Comparison of ENCODE assay signal across 30 cellular contexts in genomic region chr12:112684742-112685141, GRCh38.
A peak's percentile ranks its signal among the peaks of the same experiment; 100 is the strongest.
DNase-seq lines count a peak whose midpoint lies in the region; ATAC-seq, FAIRE-seq and TF ChIP-seq lines count a peak whose summit lies in the region.
"Had no signal": no experiment of that assay in that cellular context is flagged by ENCODE, and none has a peak within 500 bp of the region (broad histone marks: within the 10 kb centered on the region; RNA-seq: fewer than 3 reads in every experiment).

No MANE protein-coding gene starts in this region.

- TF ChIP-seq POLR2A in HepG2 (IDR thresholded peaks at IDR 0.05; ENCODE audit: insufficient read depth in 1 of 2, low read depth in 2 of 2, low read length in 2 of 2) (no peak), right lobe of liver (IDR thresholded peaks at IDR 0.05) (no peak), HCT116 (IDR thresholded peaks at IDR 0.05; ENCODE audit: borderline replicate concordance, extremely low read depth, insufficient read depth, insufficient read length) (no peak)

- H3K4me1 Mint-ChIP-seq in progenitor cell of endocrine pancreas (ENCODE audit: low read depth), result no peaks in the 10 kb centered on the region
- H3K4me1 Mint-ChIP-seq: naive thymus-derived CD8-positive, alpha-beta T cell; T-helper 17 cell had no signal

- ATAC-seq in HepG2 (no peak), right lobe of liver (no peak), HCT116 (peak; percentile 69), Panc1 (no peak), foreskin keratinocyte (no peak)
- ATAC-seq: activated CD8-positive, alpha-beta T cell treated with anti-CD3 and anti-CD28 coated beads for 36 hours; activated naive CD4-positive, alpha-beta T cell treated with anti-CD3 and anti-CD28 coated beads, Interleukin-2, amount 50 U/mL, for 72 hours; gastrocnemius medialis; lower lobe of right lung; naive thymus-derived CD8-positive, alpha-beta T cell; psoas muscle; T-helper 17 cell had no signal

- H3K27me3 ChIP-seq in HepG2 (ENCODE audit: control insufficient read depth in 1 of 2, insufficient read depth in 2 of 2, low read length in 2 of 2) (peaks cover 1 to 38% of the 10 kb centered on the region in 2 experiments; a peak in 3 of 5 replicates), right lobe of liver (no peaks in the 10 kb centered on the region), HCT116 (ENCODE audit: insufficient read depth, low read length) (peaks cover 90% of the 10 kb centered on the region), Panc1 (ENCODE audit: control insufficient read depth, insufficient read depth, low read length) (peaks cover 11% of the 10 kb centered on the region; the same call in 1 of the 2 replicates), foreskin keratinocyte (peaks cover 7% of the 10 kb centered on the region)
- H3K27me3 ChIP-seq: gastrocnemius medialis, sigmoid colon, tibial artery had no signal

- H3K27me3 Mint-ChIP-seq in progenitor cell of endocrine pancreas, result peaks cover 50% of the 10 kb centered on the region

- BruUV-seq in HepG2 (replicated peaks; lab: Mats Ljungman, UMichigan), result no TSS peak
- BruUV-seq in HCT116 (replicated peaks; lab: Mats Ljungman, UMichigan), result no TSS peak
- BruUV-seq in Panc1 (replicated peaks; lab: Mats Ljungman, UMichigan), result no TSS peak

- TF ChIP-seq RAD21 in HepG2 (CRISPR knock-in tag; IDR thresholded peaks at IDR 0.05) (no peak), HCT116 (IDR thresholded peaks at IDR 0.05; ENCODE audit: low read depth) (0 out of 2 replicates have a peak, but pooled peaks have one; percentile 6)

- no peaks in the 10 kb centered on the region for H3K9me2 ChIP-seq in HCT116 (ENCODE audit: insufficient read depth)

- no peak for TF ChIP-seq EP300 in HepG2 (IDR thresholded peaks at IDR 0.05; ENCODE audit: low read depth in 2 of 2, low read length in 2 of 2)
- no peak for TF ChIP-seq EP300 in HepG2 (CRISPR knock-in tag; IDR thresholded peaks at IDR 0.05; ENCODE audit: borderline replicate concordance)

- no peaks in the 10 kb centered on the region for H3K36me3 Mint-ChIP-seq in progenitor cell of endocrine pancreas (ENCODE audit: insufficient read depth)
- H3K36me3 Mint-ChIP-seq: activated naive CD4-positive, alpha-beta T cell treated with anti-CD3 and anti-CD28 coated beads, Interleukin-2, amount 50 U/mL, for 72 hours; naive thymus-derived CD8-positive, alpha-beta T cell had no signal

- intact Hi-C loops in HepG2 (cut with micrococcal nuclease; ENCODE audit: unreplicated experiment), result no loop called here
- intact Hi-C loops in right lobe of liver (cut with DNase I), result no loop called here
- intact Hi-C loops in HCT116 (cut with micrococcal nuclease), result no loop called here
- intact Hi-C loops in Panc1 (cut with micrococcal nuclease; ENCODE audit: unreplicated experiment), result no loop called here

- WGBS in HepG2 (ENCODE audit: low lambda C conversion rate), result 4% methylated on average over 2 of the region's 2 CpGs
- 52% methylated on average over 2 of the region's 2 CpGs for WGBS in right lobe of liver (ENCODE audit: insufficient coverage, low coverage, low lambda C conversion rate, missing lambda C conversion rate)

- CTCF ChIA-PET in HepG2 (lab: Yijun Ruan, JAX; ENCODE audit: low intra/inter-chr PET ratio, low total read pairs), result no interaction called here
- CTCF ChIA-PET in HCT116 (lab: Charles Lee), result no interaction called here
- CTCF ChIA-PET in Panc1 (lab: Charles Lee), result no interaction called here

- POLR2A ChIA-PET in HepG2 (lab: Yijun Ruan, JAX), result no interaction called here
- POLR2A ChIA-PET in HCT116 (lab: Charles Lee), result no interaction called here
- POLR2A ChIA-PET in Panc1 (lab: Charles Lee), result no interaction called here

- no peak overlapping the region for H3K27ac Mint-ChIP-seq in progenitor cell of endocrine pancreas
- H3K27ac Mint-ChIP-seq: activated CD8-positive, alpha-beta T cell treated with anti-CD3 and anti-CD28 coated beads for 36 hours; activated naive CD4-positive, alpha-beta T cell treated with anti-CD3 and anti-CD28 coated beads, Interleukin-2, amount 50 U/mL, for 72 hours; CD4-positive, alpha-beta T cell; T-helper 17 cell had no signal

- H3K79me2 ChIP-seq in HepG2 (ENCODE audit: insufficient read depth, low read length) (no peaks in the 10 kb centered on the region), HCT116 (ENCODE audit: insufficient read depth, low read length) (no peaks in the 10 kb centered on the region)

- H3K9me3 ChIP-seq in HepG2 (ENCODE audit: low read length), result no peaks in the 10 kb centered on the region
- no peaks in the 10 kb centered on the region for H3K9me3 ChIP-seq in right lobe of liver
- no peaks in the 10 kb centered on the region for H3K9me3 ChIP-seq in HCT116 (ENCODE audit: control insufficient read depth in 1 of 2, insufficient read depth in 1 of 2, low read depth in 1 of 2, low read length in 2 of 2)
- no peaks in the 10 kb centered on the region for H3K9me3 ChIP-seq in Panc1 (ENCODE audit: control insufficient read depth, insufficient read depth, low read depth, low read length)
- H3K9me3 ChIP-seq: gastrocnemius medialis, lower lobe of right lung, psoas muscle, sigmoid colon, tibial artery had no signal

- H2AFZ ChIP-seq in HepG2 (ENCODE audit: low read length), result no peak overlapping the region
- no peak overlapping the region for H2AFZ ChIP-seq in HCT116 (ENCODE audit: low read depth, low read length, poor library complexity, severe bottlenecking)
- H2AFZ ChIP-seq: PC-9 had no signal

- H3K36me3 ChIP-seq in HepG2 (replicated peaks in 1 of 2; ENCODE audit: control insufficient read depth in 1 of 2, insufficient read depth in 2 of 2, low read length in 2 of 2) (no peaks in the 10 kb centered on the region), right lobe of liver (no peaks in the 10 kb centered on the region), HCT116 (ENCODE audit: control insufficient read depth in 1 of 2, insufficient read depth in 2 of 2, low read length in 2 of 2) (no peaks in the 10 kb centered on the region), Panc1 (ENCODE audit: control insufficient read depth, insufficient read depth, low read length) (no peaks in the 10 kb centered on the region)
- H3K36me3 ChIP-seq: gastrocnemius medialis, lower lobe of right lung, sigmoid colon, tibial artery had no signal

- FAIRE-seq in HepG2 (lab: Jason Lieb, UNC), result no peak
- FAIRE-seq: D721Med had no signal

- TF ChIP-seq CTCF in HepG2 (CRISPR knock-in tag; IDR thresholded peaks at IDR 0.05) (peak; percentile 22; the same call in 1 of the 2 replicates), right lobe of liver (IDR thresholded peaks at IDR 0.05) (no peak), HCT116 (IDR thresholded peaks at IDR 0.05 in 2 of 3, conservative IDR thresholded peaks at IDR 0.05 in 1 of 3; ENCODE audit: borderline replicate concordance in 1 of 3, insufficient read depth in 1 of 3, low read depth in 2 of 3, low read length in 2 of 3) (peak; percentile 6 to 27 (median 24); a peak in 3 of 6 replicates), Panc1 (IDR thresholded peaks at IDR 0.05) (peak; percentile 33; the same call in 1 of the 2 replicates), foreskin keratinocyte (conservative IDR thresholded peaks at IDR 0.05) (no peak), progenitor cell of endocrine pancreas (IDR thresholded peaks at IDR 0.05; ENCODE audit: unreplicated experiment) (no peak)

- in situ Hi-C loops in HepG2 (cut with HindIII; ENCODE audit: extremely low pct_ligation_motif_present, low pct_unique_long_range_greater_than_20kb), result no loop called here
- in situ Hi-C loops in Panc1 (cut with HindIII; ENCODE audit: low pct_unique_long_range_greater_than_20kb, low sequenced_read_pairs), result no loop called here
- in situ Hi-C loops in KBM-7 (cut with MboI; ENCODE audit: low pct_unique_long_range_greater_than_20kb, low sequenced_read_pairs), result no loop called here

- H3K9ac ChIP-seq in HepG2 (ENCODE audit: insufficient read depth, low read depth, low read length) (no peak overlapping the region), HCT116 (ENCODE audit: low read length) (no peak overlapping the region)

- H3K27ac ChIP-seq in HepG2 (ENCODE audit: extremely low read length, insufficient read depth, low read length), result no peak overlapping the region
- H3K27ac ChIP-seq in right lobe of liver, result no peak overlapping the region
- no peak overlapping the region for H3K27ac ChIP-seq in HCT116 (ENCODE audit: low read depth, low read length)
- no peak overlapping the region for H3K27ac ChIP-seq in Panc1 (ENCODE audit: low read length)
- H3K27ac ChIP-seq in foreskin keratinocyte, result no peak overlapping the region
- H3K27ac ChIP-seq: gastrocnemius medialis, lower lobe of right lung, PC-9, psoas muscle, sigmoid colon, tibial artery had no signal

- no peaks in the 10 kb centered on the region for H3K9me3 Mint-ChIP-seq in progenitor cell of endocrine pancreas (ENCODE audit: low read depth)
- H3K9me3 Mint-ChIP-seq: activated CD8-positive, alpha-beta T cell treated with anti-CD3 and anti-CD28 coated beads for 36 hours; activated naive CD4-positive, alpha-beta T cell treated with anti-CD3 and anti-CD28 coated beads, Interleukin-2, amount 50 U/mL, for 72 hours; CD4-positive, alpha-beta T cell had no signal

- H3K4me3 ChIP-seq in HepG2 (replicated peaks in 1 of 3; ENCODE audit: insufficient read depth in 1 of 3, low read depth in 2 of 3, low read length in 3 of 3) (no peak overlapping the region), right lobe of liver (no peak overlapping the region), HCT116 (replicated peaks in 1 of 2; ENCODE audit: low read depth in 1 of 2, low read length in 2 of 2) (no peak overlapping the region), Panc1 (ENCODE audit: low read depth in 2 of 2, low read length in 2 of 2) (no peak overlapping the region)
- H3K4me3 ChIP-seq: dorsolateral prefrontal cortex, gastrocnemius medialis, lower lobe of right lung, PC-9, psoas muscle, sigmoid colon, tibial artery had no signal

- H3K4me3 Mint-ChIP-seq in progenitor cell of endocrine pancreas (ENCODE audit: low read depth), result no peak overlapping the region
- H3K4me3 Mint-ChIP-seq: activated CD8-positive, alpha-beta T cell treated with anti-CD3 and anti-CD28 coated beads for 36 hours; CD4-positive, alpha-beta T cell; naive thymus-derived CD8-positive, alpha-beta T cell; T-helper 17 cell had no signal

- RAD21 ChIA-PET in HCT116 (lab: Charles Lee; ENCODE audit: low non-redundant PET in 1 of 2, low total read pairs in 2 of 2, uncharacterized antibody in 2 of 2, unreplicated experiment in 2 of 2), result no interaction called here

- DNase-seq in HepG2 (ENCODE audit: low spot score), result peak; percentile 7
- no peak for DNase-seq in right lobe of liver
- DNase-seq in HCT116 (ENCODE audit: low read depth, low spot score), result no peak
- no peak for DNase-seq in Panc1 (ENCODE audit: low read depth, low spot score)
- DNase-seq in islet precursor cell, result no peak
- no peak for DNase-seq in foreskin keratinocyte
- DNase-seq in progenitor cell of endocrine pancreas (ENCODE audit: low spot score, unreplicated experiment), result no peak
- no peak for DNase-seq in KBM-7
- DNase-seq: activated CD4-positive, alpha-beta T cell treated with anti-CD3 and anti-CD28 coated beads for 1 hour; activated CD8-positive, alpha-beta memory T cell treated with anti-CD3 and anti-CD28 coated beads, Interleukin-2, amount 50 U/mL, for 48 hours; activated CD8-positive, alpha-beta T cell treated with anti-CD3 and anti-CD28 coated beads for 36 hours; CD4-positive, alpha-beta T cell; gastrocnemius medialis; lower lobe of right lung; naive thymus-derived CD8-positive, alpha-beta T cell; NCI-H1105; NCI-H2029 treated with DMSO at 0.1 percent for 48 hours; NCI-H226; nucleus accumbens; PC-9; psoas muscle; Right ventricle myocardium superior; sigmoid colon; stimulated activated CD4-positive, alpha-beta T cell treated with anti-CD3 and anti-CD28 coated beads, Interleukin-12 subunit alpha, Interleukin-12 subunit beta, amount 100 ng/mL, for 4 hours; stimulated activated CD4-positive, alpha-beta T cell treated with anti-CD3 and anti-CD28 coated beads, Interleukin-2, amount 100 ng/mL, for 48 hours; T-helper 17 cell; tibial artery had no signal

- no peaks in the 10 kb centered on the region for H3K4me1 ChIP-seq in HepG2 (ENCODE audit: insufficient read depth, low read length)
- H3K4me1 ChIP-seq in right lobe of liver, result no peaks in the 10 kb centered on the region
- peaks cover 0 to 3% of the 10 kb centered on the region in 2 experiments; a peak in 1 of 4 replicates for H3K4me1 ChIP-seq in HCT116 (ENCODE audit: control insufficient read depth in 1 of 2, insufficient read depth in 2 of 2, low read length in 2 of 2)
- H3K4me1 ChIP-seq in Panc1 (ENCODE audit: control insufficient read depth, insufficient read depth, low read length), result no peaks in the 10 kb centered on the region
- no peaks in the 10 kb centered on the region for H3K4me1 ChIP-seq in foreskin keratinocyte
- H3K4me1 ChIP-seq: gastrocnemius medialis, lower lobe of right lung, psoas muscle, sigmoid colon, tibial artery had no signal

- H3K4me2 ChIP-seq in HepG2 (ENCODE audit: low read depth, low read length) (no peak overlapping the region), HCT116 (ENCODE audit: low read length) (no peak overlapping the region)
- H3K4me2 ChIP-seq: PC-9 had no signal

- H4K20me1 ChIP-seq in HepG2 (ENCODE audit: insufficient read depth, low read length) (no peaks in the 10 kb centered on the region), HCT116 (ENCODE audit: insufficient read depth) (no peaks in the 10 kb centered on the region)

Comparison
In these comparisons a context has a peak if more than half of its experiments do, and no peak if none do; other contexts are left out.
1. CTCF ChIP-seq: peak in HepG2 (single experiment), HCT116 (3 of 3) and Panc1 (single experiment); none in right lobe of liver (0 of 4), foreskin keratinocyte (single experiment) and progenitor cell of endocrine pancreas (single experiment).
2. Of the 20 proteins assayed by ChIP-seq in both HepG2 and HCT116: peak only in HepG2: none; only in HCT116: RAD21; in both: CTCF; in neither: 18.